14 cellular contexts compared by ENCODE assay signal in genomic region chr11:34792814-34793241, GRCh38.
A peak's percentile ranks its signal among the peaks of the same experiment; 100 is the strongest.
DNase-seq lines count a peak whose midpoint lies in the region; ATAC-seq and TF ChIP-seq lines count a peak whose summit lies in the region.
"Had no signal": no experiment of that assay in that cellular context is flagged by ENCODE, and none has a peak within 500 bp of the region (broad histone marks: within the 10 kb centered on the region; RNA-seq: fewer than 3 reads in every experiment).

No MANE protein-coding gene starts in this region.

- peaks cover 3% of the 10 kb centered on the region for H3K4me1 ChIP-seq in testis

- H3K36me3 ChIP-seq in testis (ENCODE audit: low read depth, missing control alignments): no peaks in the 10 kb centered on the region
- H3K36me3 ChIP-seq: MG63, Peyer's patch had no signal

- intact Hi-C loops in testis (cut with DNase I; ENCODE audit: low total_unique reads): no loop called here

- POLR2A ChIA-PET in RWPE1 (lab: Yijun Ruan, JAX; ENCODE audit: low non-redundant PET): no interaction called here

- CTCF ChIA-PET in RWPE1 (lab: Yijun Ruan, JAX): no interaction called here

- H3K27ac ChIP-seq in testis (peak overlapping the region in 1 of 2 donors; percentile 64), RWPE1 (no peak overlapping the region)
- H3K27ac ChIP-seq: Peyer's patch had no signal

- ATAC-seq in HG02642 (IDR thresholded peaks at IDR 0.05; ENCODE audit: poor library complexity, unreplicated experiment): no peak
- no peak for ATAC-seq in GM18858 (IDR thresholded peaks at IDR 0.05; ENCODE audit: unreplicated experiment)
- ATAC-seq: activated T-cell treated with anti-CD3 and anti-CD28 coated beads, Interleukin-2, amount 50 U/mL, for 72 hours had no signal

- TF ChIP-seq CTCF in testis (IDR thresholded peaks at IDR 0.05): no peak
- TF ChIP-seq CTCF in RWPE1 (conservative IDR thresholded peaks at IDR 0.05; ENCODE audit: low read depth): no peak

- no peak overlapping the region for H3K4me3 ChIP-seq in testis
- H3K4me3 ChIP-seq: MG63, Peyer's patch had no signal

- DNase-seq in NCI-H2196 (lab: John Stamatoyannopoulos, UW; ENCODE audit: unreplicated experiment): peak; percentile 28
- DNase-seq in NCI-H2196 treated with DMSO at 0.1 percent for 48 hours (lab: John Stamatoyannopoulos, UW; ENCODE audit: unreplicated experiment): no peak
- peak; percentile 11 to 85 for DNase-seq in dermis microvascular lymphatic vessel endothelial cell (ENCODE audit: low read depth in 2 of 2)
- DNase-seq in lung microvascular endothelial cell (ENCODE audit: low read depth in 2 of 2): peak; percentile 29 to 47
- peak; percentile 54 for DNase-seq in testis
- no peak for DNase-seq in RWPE1 (ENCODE audit: low spot score)
- DNase-seq: activated CD4-positive, alpha-beta T cell treated with anti-CD3 and anti-CD28 coated beads, Interleukin-2, amount 10 ng/mL, durations not matched to agents 24 days and 14 days; activated T-cell treated with anti-CD3 and anti-CD28 coated beads, Interleukin-2, amount 50 U/mL, for 72 hours; MG63; nephron progenitor cell; Peyer's patch; stimulated activated CD4-positive, alpha-beta T cell treated with anti-CD3 and anti-CD28 coated beads, Interleukin-12 subunit alpha, Interleukin-12 subunit beta, amount 100 ng/mL, for 4 hours had no signal

- no peaks in the 10 kb centered on the region for H3K9me3 ChIP-seq in testis
- H3K9me3 ChIP-seq: Peyer's patch had no signal

- WGBS in testis, 2 donors: 47 to 49% methylated on average over 4 of the region's 4 CpGs

- no peak for TF ChIP-seq POLR2A in testis (IDR thresholded peaks at IDR 0.05)

- no peaks in the 10 kb centered on the region for H3K27me3 ChIP-seq in testis
- H3K27me3 ChIP-seq: MG63, Peyer's patch had no signal

Comparison
In these comparisons a context has a peak if more than half of its experiments do, and no peak if none do; other contexts are left out.
1. DNase-seq: peak in NCI-H2196 (single experiment), dermis microvascular lymphatic vessel endothelial cell (2 of 2), lung microvascular endothelial cell (2 of 2) and testis (single experiment); none in NCI-H2196 treated with DMSO at 0.1 percent for 48 hours (single experiment) and RWPE1 (single experiment).